ENCODE assay signal across 9 cellular contexts in genomic region chr12:10213168-10214130, GRCh38. TPM values are rescaled to one million over a fixed set of nuclear protein-coding genes. Genes with fewer than 3 reads are reported as not detected.
DNase-seq lines count a peak whose midpoint lies in the region; ATAC-seq, FAIRE-seq and TF ChIP-seq lines count a peak whose summit lies in the region.
"Had no signal": no experiment of that assay in that cellular context is flagged by ENCODE, and none has a peak within 500 bp of the region (broad histone marks: within the 10 kb centered on the region; RNA-seq: fewer than 3 reads in every experiment).

No MANE protein-coding gene starts in this region.

- H2AFZ ChIP-seq in Loucy (ENCODE audit: low read length) (peak overlapping the region; percentile 93), K562 (ENCODE audit: low read depth, low read length) (peak overlapping the region; percentile 82)

- H3K36me3 ChIP-seq in Loucy (ENCODE audit: insufficient read depth, low read length): no peaks in the 10 kb centered on the region
- H3K36me3 ChIP-seq in K562 (ENCODE audit: control insufficient read depth, insufficient read depth, low read length): peaks cover 2% of the 10 kb centered on the region; the same call in 1 of the 3 replicates
- H3K36me3 ChIP-seq in iPS-15b (ENCODE audit: control insufficient read depth, insufficient read depth, low read length): no peaks in the 10 kb centered on the region
- H3K36me3 ChIP-seq in sigmoid colon: peaks cover 2 to 13% (median 5%) of the 10 kb centered on the region in 4 donors

- H3K9me1 ChIP-seq in K562 (ENCODE audit: control insufficient read depth, insufficient read depth, low read length): no peaks in the 10 kb centered on the region

- H4K20me1 ChIP-seq in Loucy (ENCODE audit: insufficient read depth, low read length, poor library complexity, severe bottlenecking) (no peaks in the 10 kb centered on the region), K562 (replicated peaks; ENCODE audit: control insufficient read depth, insufficient read depth, low read length) (no peaks in the 10 kb centered on the region)

- H3K9me2 ChIP-seq in Loucy (replicated peaks; ENCODE audit: low read depth, low read length): no peaks in the 10 kb centered on the region

- H3K9ac ChIP-seq in Loucy (ENCODE audit: low read depth, low read length, poor library complexity, severe bottlenecking) (peak overlapping the region; percentile 64), K562 (ENCODE audit: insufficient read depth in 1 of 2, low read depth in 2 of 2, low read length in 2 of 2) (peak overlapping the region; percentile 85 to 91), iPS-15b (ENCODE audit: low read depth, low read length) (peak overlapping the region; percentile 93)

- POLR2A ChIA-PET in K562 (lab: Yijun Ruan, JAX): interaction anchor here (0.6 to 1.5 kb wide), 6 partner anchors 9 to 1684 kb away, joined by 3 to 6 read pairs (median 3); no protein-coding TSS in a partner anchor

- TF ChIP-seq CTCF in Loucy (conservative IDR thresholded peaks at IDR 0.05; ENCODE audit: low read length): no peak
- no peak for TF ChIP-seq CTCF in K562 (IDR thresholded peaks at IDR 0.05 in 2 of 3, conservative IDR thresholded peaks at IDR 0.05 in 1 of 3; ENCODE audit: insufficient read depth in 2 of 3, low read depth in 1 of 3, low read length in 3 of 3)
- no peak for TF ChIP-seq CTCF in sigmoid colon (IDR thresholded peaks at IDR 0.05)

- TF ChIP-seq RAD21 in K562 (CRISPR knock-in tag; conservative IDR thresholded peaks at IDR 0.05 in 1 of 2, IDR thresholded peaks at IDR 0.05 in 1 of 2): no peak

- peaks cover 23% of the 10 kb centered on the region for H3K79me2 ChIP-seq in Loucy (ENCODE audit: insufficient read depth, low read length)
- H3K79me2 ChIP-seq in K562 (ENCODE audit: control insufficient read depth, insufficient read depth, low read length): peaks cover 18% of the 10 kb centered on the region

- no peak; the same call in 1 of the 2 replicates for TF ChIP-seq EP300 in K562 (IDR thresholded peaks at IDR 0.05; ENCODE audit: low read length)
- TF ChIP-seq EP300 in sigmoid colon (IDR thresholded peaks at IDR 0.05): peak in 2 of 4 donors; percentile 2 to 28

- DNase-seq in Caki2 (ENCODE audit: low read depth) (peak; percentile 62), UCSD-AML1 (lab: John Stamatoyannopoulos, UW; ENCODE audit: unreplicated experiment) (peak; percentile 46), K562 (ENCODE audit: extremely low read depth in 1 of 4, low spot score in 3 of 4) (peak; percentile 58 to 80 (median 68)), sigmoid colon (peak; percentile 93)

- ATAC-seq in GM21528 (IDR thresholded peaks at IDR 0.05; ENCODE audit: low FRiP score, unreplicated experiment) (peak; percentile 60), K562 (peak; percentile 82), GM18873 (IDR thresholded peaks at IDR 0.05; ENCODE audit: low FRiP score, unreplicated experiment) (no peak)

- H3K9me3 ChIP-seq in Loucy (ENCODE audit: insufficient read depth, low read depth, low read length) (no peaks in the 10 kb centered on the region), K562 (replicated peaks; ENCODE audit: control insufficient read depth, insufficient read depth, low read depth, low read length) (no peaks in the 10 kb centered on the region), iPS-15b (ENCODE audit: control insufficient read depth, insufficient read depth, low read length) (no peaks in the 10 kb centered on the region), sigmoid colon (no peaks in the 10 kb centered on the region)

- H3K4me2 ChIP-seq in Loucy (ENCODE audit: low read depth, low read length, poor library complexity, severe bottlenecking) (peak overlapping the region; percentile 71), K562 (ENCODE audit: insufficient read depth, low read length) (peak overlapping the region; percentile 86)

- peak; percentile 83 for FAIRE-seq in K562 (lab: Jason Lieb, UNC)

- TF ChIP-seq POLR2A in K562 (conservative IDR thresholded peaks at IDR 0.05) (0 out of 2 replicates have a peak, but pooled peaks have one; percentile 47), sigmoid colon (IDR thresholded peaks at IDR 0.05) (peak in 1 of 2 donors; percentile 70)

- CTCF ChIA-PET in K562 (lab: Yijun Ruan, JAX; ENCODE audit: low intra/inter-chr PET ratio): no interaction called here

- H3F3A ChIP-seq in Loucy (ENCODE audit: low read depth): no peaks in the 10 kb centered on the region

- H3K4me3 ChIP-seq in Loucy (ENCODE audit: low read length, poor library complexity, severe bottlenecking): peak overlapping the region; percentile 76
- H3K4me3 ChIP-seq in K562: peak overlapping the region; percentile 81
- H3K4me3 ChIP-seq in iPS-15b (ENCODE audit: low read depth, low read length): peak overlapping the region; percentile 95
- H3K4me3 ChIP-seq in sigmoid colon: peak overlapping the region; percentile 68 to 93 (median 88)

- 3% methylated on average over 28 of the region's 47 CpGs for WGBS in K562 (ENCODE audit: insufficient coverage, low coverage, missing lambda C conversion rate)
- WGBS in sigmoid colon, 2 donors: 0 to 1% methylated on average over 47 of the region's 47 CpGs

- no TSS peak for BruUV-seq in K562 (replicated peaks; lab: Mats Ljungman, UMichigan)

- H3K4me1 ChIP-seq in Loucy (ENCODE audit: insufficient read depth, low read length, poor library complexity, severe bottlenecking) (peaks cover 15% of the 10 kb centered on the region), K562 (replicated peaks in 1 of 2; ENCODE audit: control insufficient read depth in 2 of 2, insufficient read depth in 2 of 2, low read length in 2 of 2) (peaks cover 12 to 22% of the 10 kb centered on the region in 2 experiments), iPS-15b (ENCODE audit: control insufficient read depth, insufficient read depth, low read length) (peaks cover 9% of the 10 kb centered on the region), sigmoid colon (peaks cover 0 to 26% (median 21%) of the 10 kb centered on the region in 4 donors)

- no peaks in the 10 kb centered on the region for H3K27me3 ChIP-seq in Loucy (ENCODE audit: insufficient read depth, low read length, poor library complexity, severe bottlenecking)
- H3K27me3 ChIP-seq in K562 (ENCODE audit: control insufficient read depth in 2 of 2, insufficient read depth in 2 of 2, low read length in 2 of 2): no peaks in the 10 kb centered on the region
- H3K27me3 ChIP-seq in iPS-15b (ENCODE audit: control insufficient read depth, insufficient read depth, low read length): no peaks in the 10 kb centered on the region
- H3K27me3 ChIP-seq in sigmoid colon: no peaks in the 10 kb centered on the region

- intact Hi-C loops in K562 (cut with micrococcal nuclease): no loop called here
- intact Hi-C loops in sigmoid colon (cut with DNase I): loop anchor here (2.0 to 10.0 kb wide), 3 partner anchors 151 to 1299 kb away; partner anchors contain the start of genes PHC1 and YBX3

- peak overlapping the region; percentile 88 for H3K27ac ChIP-seq in K562 (ENCODE audit: extremely low read depth, low read depth, low read length)
- peak overlapping the region; percentile 95 to 100 (median 100) for H3K27ac ChIP-seq in sigmoid colon

- in situ Hi-C loops in Caki2 (cut with HindIII; ENCODE audit: low pct_unique_long_range_greater_than_20kb, low sequenced_read_pairs) (no loop called here), K562 (cut with MboI) (no loop called here)

RNA-seq across cellular contexts. Expression of gene GABARAPL1, which starts 0.8 kb away (rescaled TPM):
- 83.6 and 160 TPM in 2 replicates for total RNA-seq in Caki2 (2014; rRNA removed; shearing (Covaris generic); ENCODE audit: low replicate concordance)
- 8.9 and 12.1 TPM in 2 replicates for total RNA-seq in K562 (2011; cell fraction: chromatin; rRNA removed; ENCODE audit: low replicate concordance)
- total RNA-seq in K562 (2011; cell fraction: nucleolus; rRNA removed): 8.7 and 12.1 TPM in 2 replicates
- 13.8 and 16.3 TPM in 2 replicates for total RNA-seq in K562 (2011; cell fraction: nucleoplasm; rRNA removed)
- total RNA-seq in K562 (2014; rRNA removed) (8.8 and 10.1 TPM in 2 replicates), K562 (2014; rRNA removed; fragmentation: Illumina TruSeq; extraction: Trizol) (11.6 and 15.3 TPM in 2 replicates), K562 (2015; rRNA removed; fragmentation: Illumina TruSeq; extraction: Trizol) (5.5 TPM in 2 replicates), K562 (2021) (10.6 and 11.7 TPM in 2 replicates), sigmoid colon (100 to 1,000 TPM in 2 of 4 donors, 10 to 100 TPM in 2; 78.5 to 122 (median 102) TPM)
- polyA plus RNA-seq in K562 (2011; rRNA removed) (11.0 and 15.7 TPM in 2 replicates), K562 (2014; fragmentation: Illumina TruSeq; extraction: Trizol) (15.9 and 17.9 TPM in 2 replicates), K562 (2014; fragmentation: Nextera tagmentation; extraction: Ambion mirVana) (1 to 10 TPM; 2.3 to 3.2 TPM), K562 (2014; rRNA removed) (11.3 and 11.7 TPM in 2 replicates), sigmoid colon (10 to 100 TPM; 38.3 to 75.1 (median 54.6) TPM)
- 6.1 and 8.0 TPM in 2 replicates for polyA plus RNA-seq in K562 (2011; cell fraction: cytosol; rRNA removed)
- 11.3 and 13.2 TPM in 2 replicates for polyA plus RNA-seq in K562 (2011; cell fraction: nucleus; rRNA removed)
- polyA plus RNA-seq in K562 (2012): 10.7 and 19.8 TPM in 2 replicates
- polyA minus RNA-seq in K562 (2011; rRNA and poly(A)+ RNA removed): 7.7 and 9.1 TPM in 2 replicates
- polyA minus RNA-seq in K562 (2011; cell fraction: cytosol; rRNA and poly(A)+ RNA removed): 3.6 and 5.4 TPM in 2 replicates
- polyA minus RNA-seq in K562 (2011; cell fraction: nucleus; rRNA and poly(A)+ RNA removed): 4.2 and 5.9 TPM in 2 replicates

RNA-seq across cellular contexts. Expression of gene TMEM52B, which starts 34.6 kb away (rescaled TPM):
- total RNA-seq in Caki2 (2014; rRNA removed; shearing (Covaris generic); ENCODE audit: low replicate concordance): 2.8 TPM in 1 of 2 replicates, not detected in the other
- not detected in 2 replicates for total RNA-seq in K562 (2011; cell fraction: chromatin; rRNA removed; ENCODE audit: low replicate concordance)
- total RNA-seq in K562 (2011; cell fraction: nucleolus; rRNA removed): not detected in 2 replicates
- not detected in 2 replicates for total RNA-seq in K562 (2011; cell fraction: nucleoplasm; rRNA removed)
- total RNA-seq in K562 (2014; rRNA removed) (not detected in 2 replicates), K562 (2014; rRNA removed; fragmentation: Illumina TruSeq; extraction: Trizol) (not detected in 2 replicates), K562 (2015; rRNA removed; fragmentation: Illumina TruSeq; extraction: Trizol) (not detected in 2 replicates), K562 (2021) (not detected in 2 replicates), sigmoid colon (not detected)
- polyA plus RNA-seq in K562 (2011; rRNA removed) (not detected in 2 replicates), K562 (2014; fragmentation: Illumina TruSeq; extraction: Trizol) (not detected in 2 replicates), K562 (2014; fragmentation: Nextera tagmentation; extraction: Ambion mirVana) (not detected), K562 (2014; rRNA removed) (not detected in 2 replicates), sigmoid colon (1 to 10 TPM in 1 of 3 donors, under 1 TPM in 1, not detected in 1; 0.12 to 1.2 TPM)
- polyA plus RNA-seq in K562 (2011; cell fraction: cytosol; rRNA removed): not detected in 2 replicates
- polyA plus RNA-seq in K562 (2011; cell fraction: nucleus; rRNA removed): not detected in 2 replicates
- not detected in 2 replicates for polyA plus RNA-seq in K562 (2012)
- not detected in 2 replicates for polyA minus RNA-seq in K562 (2011; rRNA and poly(A)+ RNA removed)
- not detected in 2 replicates for polyA minus RNA-seq in K562 (2011; cell fraction: cytosol; rRNA and poly(A)+ RNA removed)
- not detected in 2 replicates for polyA minus RNA-seq in K562 (2011; cell fraction: nucleus; rRNA and poly(A)+ RNA removed)
- total RNA-seq: glomerular endothelial cell had no signal

RNA-seq across cellular contexts. Expression of gene OLR1, which starts 41.5 kb away (rescaled TPM):
- total RNA-seq in Caki2 (2014; rRNA removed; shearing (Covaris generic); ENCODE audit: low replicate concordance): not detected in 2 replicates
- not detected in 2 replicates for total RNA-seq in K562 (2011; cell fraction: chromatin; rRNA removed; ENCODE audit: low replicate concordance)
- not detected in 2 replicates for total RNA-seq in K562 (2011; cell fraction: nucleolus; rRNA removed)
- total RNA-seq in K562 (2011; cell fraction: nucleoplasm; rRNA removed): not detected in 2 replicates
- not detected in 2 replicates for total RNA-seq in K562 (2014; rRNA removed)
- total RNA-seq in K562 (2014; rRNA removed; fragmentation: Illumina TruSeq; extraction: Trizol): not detected in 2 replicates
- not detected in 2 replicates for total RNA-seq in K562 (2015; rRNA removed; fragmentation: Illumina TruSeq; extraction: Trizol)
- total RNA-seq in K562 (2021): 0.45 TPM in 1 of 2 replicates, not detected in the other
- not detected in 2 replicates for polyA plus RNA-seq in K562 (2011; rRNA removed)
- not detected in 2 replicates for polyA plus RNA-seq in K562 (2011; cell fraction: cytosol; rRNA removed)
- polyA plus RNA-seq in K562 (2011; cell fraction: nucleus; rRNA removed): not detected in 2 replicates
- polyA plus RNA-seq in K562 (2012): not detected in 2 replicates
- not detected in 2 replicates for polyA plus RNA-seq in K562 (2014; fragmentation: Illumina TruSeq; extraction: Trizol)
- polyA plus RNA-seq in K562 (2014; fragmentation: Nextera tagmentation; extraction: Ambion mirVana): not detected
- polyA plus RNA-seq in K562 (2014; rRNA removed): not detected in 2 replicates
- 0.69 TPM in 1 of 2 replicates, not detected in the other for polyA minus RNA-seq in K562 (2011; rRNA and poly(A)+ RNA removed)
- polyA minus RNA-seq in K562 (2011; cell fraction: cytosol; rRNA and poly(A)+ RNA removed): not detected in 2 replicates
- polyA minus RNA-seq in K562 (2011; cell fraction: nucleus; rRNA and poly(A)+ RNA removed): 0.11 TPM in 1 of 2 replicates, not detected in the other
- 1 to 10 TPM in 1 of 4 donors, under 1 TPM in 1, not detected in 2; 0.36 to 3.3 TPM for total RNA-seq in sigmoid colon
- polyA plus RNA-seq in sigmoid colon: 1 to 10 TPM in 1 of 3 donors, under 1 TPM in 1, not detected in 1; 0.10 to 1.2 TPM
